In genomic region chr15:90550919-90551318, GRCh38 we compare ENCODE assay signal across 1 cellular context.
TF ChIP-seq lines count a peak whose summit lies in the region.

No MANE protein-coding gene starts in this region.

TF ChIP-seq in SK-N-SH treated with all-trans-retinoic acid at 6 μM for 48 hours, 23 proteins besides CTCF, POLR2A, EP300 and RAD21 (continued from another document):
- TF ChIP-seq CREB5 (CRISPR knock-in tag; IDR thresholded peaks at IDR 0.05; ENCODE audit: low read depth), result no peak
- no peak for TF ChIP-seq SNAI2 (CRISPR knock-in tag; IDR thresholded peaks at IDR 0.05)
- no peak for TF ChIP-seq BACH2 (CRISPR knock-in tag; IDR thresholded peaks at IDR 0.05; ENCODE audit: borderline replicate concordance)
